Comparison of ENCODE assay signal across 15 cellular contexts in genomic region chr5:8700691-8701090, GRCh38.
DNase-seq lines count a peak whose midpoint lies in the region; ATAC-seq and TF ChIP-seq lines count a peak whose summit lies in the region.
"Had no signal": no experiment of that assay in that cellular context is flagged by ENCODE, and none has a peak within 500 bp of the region (broad histone marks: within the 10 kb centered on the region; RNA-seq: fewer than 3 reads in every experiment).

No MANE protein-coding gene starts in this region.

- H3K4me1 ChIP-seq in IMR-90 (ENCODE audit: control insufficient read depth, insufficient read depth, low read length) (peaks cover 11% of the 10 kb centered on the region), mesenchymal stem cell (ENCODE audit: control insufficient read depth, insufficient read depth, low read depth, low read length) (no peaks in the 10 kb centered on the region), vagina (no peaks in the 10 kb centered on the region)
- H3K4me1 ChIP-seq: A549, Caco-2 had no signal

- H2BK5ac ChIP-seq in IMR-90 (ENCODE audit: low read depth, low read length, poor library complexity, severe bottlenecking) (peak overlapping the region; percentile 28), mesenchymal stem cell (ENCODE audit: low read depth, low read length, poor library complexity, severe bottlenecking) (no peak overlapping the region)

- peak overlapping the region in 1 of 2 experiments; percentile 78; a peak in 1 of 4 replicates for H4K8ac ChIP-seq in IMR-90 (ENCODE audit: low read depth in 2 of 2, low read length in 2 of 2)
- H4K8ac ChIP-seq in mesenchymal stem cell (ENCODE audit: low read length) = no peak overlapping the region

- intact Hi-C loops in IMR-90 (cut with micrococcal nuclease) (no loop called here), vagina (cut with DNase I) (no loop called here)

- peak overlapping the region; percentile 83; the same call in 1 of the 2 replicates for H3K4ac ChIP-seq in IMR-90 (ENCODE audit: low read depth, low read length)
- H3K4ac ChIP-seq in mesenchymal stem cell (ENCODE audit: low read depth in 1 of 2, low read length in 2 of 2) = no peak overlapping the region

- peak overlapping the region; percentile 90 for H3K4me2 ChIP-seq in IMR-90 (ENCODE audit: low read depth, low read length)
- no peak overlapping the region for H3K4me2 ChIP-seq in mesenchymal stem cell (ENCODE audit: low read length, poor library complexity, severe bottlenecking)
- H3K4me2 ChIP-seq: A549, BLaER1, KMS-11 had no signal

- peak overlapping the region; percentile 88; the same call in 1 of the 2 replicates for H3K27ac ChIP-seq in IMR-90 (ENCODE audit: insufficient read depth, low read length)
- no peak overlapping the region for H3K27ac ChIP-seq in mesenchymal stem cell (ENCODE audit: low read length, poor library complexity, severe bottlenecking)
- no peak overlapping the region for H3K27ac ChIP-seq in vagina
- H3K27ac ChIP-seq: A549, BLaER1, KMS-11 had no signal

- H3K9me1 ChIP-seq in IMR-90 (ENCODE audit: insufficient read depth, low read length) = no peaks in the 10 kb centered on the region

- H3K79me1 ChIP-seq in IMR-90 (ENCODE audit: low read depth in 1 of 2, low read length in 2 of 2) (no peaks in the 10 kb centered on the region), mesenchymal stem cell (replicated peaks; ENCODE audit: low read length, poor library complexity, severe bottlenecking) (no peaks in the 10 kb centered on the region)

- TF ChIP-seq POLR2A in IMR-90 (IDR thresholded peaks at IDR 0.05; ENCODE audit: low read depth, low read length) (no peak), vagina (IDR thresholded peaks at IDR 0.05) (no peak)

- no peak overlapping the region for H2BK12ac ChIP-seq in mesenchymal stem cell (ENCODE audit: low read length in 2 of 2)

- no peak overlapping the region for H2AFZ ChIP-seq in IMR-90 (replicated peaks; ENCODE audit: low read length, poor library complexity)
- no peak overlapping the region for H2AFZ ChIP-seq in mesenchymal stem cell (ENCODE audit: low read depth, low read length)

- in situ Hi-C loops in IMR-90 (cut with MboI; ENCODE audit: low sequenced_read_pairs) = no loop called here

- TF ChIP-seq RAD21 in IMR-90 (IDR thresholded peaks at IDR 0.05; ENCODE audit: low read length) = no peak

- no peak overlapping the region; the same call in 1 of the 2 replicates for H3K56ac ChIP-seq in IMR-90 (ENCODE audit: extremely low read depth, insufficient read depth, low read length)

- H3K14ac ChIP-seq in IMR-90 (replicated peaks; ENCODE audit: low read depth, low read length) = 0 out of 2 replicates have a peak overlapping the region, but pooled peaks have one; percentile 18
- no peak overlapping the region for H3K14ac ChIP-seq in mesenchymal stem cell (ENCODE audit: low read length in 2 of 2)

- 86% methylated on average over 1 of the region's 7 CpGs; no CpG with 5 or more reads in 1 of the 2 experiments for WGBS in IMR-90 (ENCODE audit: extremely low coverage in 2 of 2, insufficient read length in 1 of 2), 2 experiments
- 99% methylated on average over 5 of the region's 7 CpGs for WGBS in mesenchymal stem cell

- no TSS peak for BruUV-seq in IMR-90 (replicated peaks; lab: Mats Ljungman, UMichigan)

- no peaks in the 10 kb centered on the region for H4K20me1 ChIP-seq in IMR-90 (ENCODE audit: insufficient read depth, low read length)
- H4K20me1 ChIP-seq: BLaER1 had no signal

- peak overlapping the region; percentile 13; the same call in 1 of the 2 replicates for H3K4me3 ChIP-seq in IMR-90 (ENCODE audit: insufficient read depth, low read depth, low read length)
- no peak overlapping the region for H3K4me3 ChIP-seq in mesenchymal stem cell (ENCODE audit: insufficient read depth in 1 of 2, low read depth in 1 of 2, low read length in 2 of 2)
- no peak overlapping the region for H3K4me3 ChIP-seq in vagina
- H3K4me3 ChIP-seq: A549, BLaER1 had no signal

- peak; percentile 75 for ATAC-seq in IMR-90 (ENCODE audit: low read depth)
- no peak for ATAC-seq in GM19328 (IDR thresholded peaks at IDR 0.05; ENCODE audit: unreplicated experiment)
- ATAC-seq: A549, HCT116 had no signal

- dilution Hi-C loops in IMR-90 (cut with HindIII; ENCODE audit: low sequenced_read_pairs, unreplicated experiment) = no loop called here

- H4K91ac ChIP-seq in IMR-90 (ENCODE audit: insufficient read depth, low read depth, low read length) (peak overlapping the region; percentile 71; the same call in 1 of the 2 replicates), mesenchymal stem cell (ENCODE audit: low read length) (no peak overlapping the region)

- H3K27me3 ChIP-seq in IMR-90 (ENCODE audit: control insufficient read depth, insufficient read depth, low read length) (no peaks in the 10 kb centered on the region), mesenchymal stem cell (ENCODE audit: control insufficient read depth in 1 of 2, insufficient read depth in 1 of 2, low read length in 2 of 2) (no peaks in the 10 kb centered on the region), vagina (no peaks in the 10 kb centered on the region)
- H3K27me3 ChIP-seq: BLaER1 had no signal

- peak overlapping the region; percentile 78; the same call in 1 of the 2 replicates for H4K5ac ChIP-seq in IMR-90 (ENCODE audit: low read depth, low read length)

- TF ChIP-seq CTCF in IMR-90 (conservative IDR thresholded peaks at IDR 0.05; ENCODE audit: low read depth, low read length) (no peak), vagina (IDR thresholded peaks at IDR 0.05) (no peak)

- CTCF ChIA-PET in IMR-90 (lab: Yijun Ruan, JAX) = no interaction called here

- POLR2A ChIA-PET in IMR-90 (lab: Charles Lee; ENCODE audit: unreplicated experiment) = no interaction called here

- no peak overlapping the region for H2BK15ac ChIP-seq in IMR-90 (ENCODE audit: low read depth, low read length)
- H2BK15ac ChIP-seq in mesenchymal stem cell (ENCODE audit: low read depth, poor library complexity, severe bottlenecking) = no peak overlapping the region

- H3K18ac ChIP-seq in IMR-90 (ENCODE audit: low read depth, low read length) (peak overlapping the region; percentile 83; the same call in 1 of the 2 replicates), mesenchymal stem cell (ENCODE audit: low read depth in 1 of 2, low read length in 2 of 2) (peak overlapping the region in 1 of 2 experiments; percentile 52)

- H2BK20ac ChIP-seq in IMR-90 (ENCODE audit: low read depth, low read length) = peak overlapping the region; percentile 55

- H3K9me3 ChIP-seq in IMR-90 (ENCODE audit: control insufficient read depth, insufficient read depth, low read length) (no peaks in the 10 kb centered on the region), mesenchymal stem cell (ENCODE audit: control insufficient read depth, low read length) (no peaks in the 10 kb centered on the region), vagina (no peaks in the 10 kb centered on the region)
- H3K9me3 ChIP-seq: A549, BLaER1, Caco-2 had no signal

- H2BK120ac ChIP-seq in IMR-90 (ENCODE audit: low read depth, low read length) (peak overlapping the region; percentile 94), mesenchymal stem cell (ENCODE audit: low read depth, low read length) (no peak overlapping the region)

- no peaks in the 10 kb centered on the region for H3K36me3 ChIP-seq in IMR-90 (ENCODE audit: control insufficient read depth, insufficient read depth, low read length)
- no peaks in the 10 kb centered on the region for H3K36me3 ChIP-seq in mesenchymal stem cell (ENCODE audit: control insufficient read depth in 1 of 2, insufficient read depth in 2 of 2, low read depth in 1 of 2, low read length in 2 of 2)
- no peaks in the 10 kb centered on the region for H3K36me3 ChIP-seq in vagina
- H3K36me3 ChIP-seq: BLaER1 had no signal

- H2AK9ac ChIP-seq in IMR-90 (replicated peaks; ENCODE audit: low read depth, low read length, poor library complexity) = no peak overlapping the region

- no peak overlapping the region for H2AK5ac ChIP-seq in IMR-90 (ENCODE audit: low read depth, low read length)
- no peak overlapping the region for H2AK5ac ChIP-seq in mesenchymal stem cell (ENCODE audit: low read length, severe bottlenecking)

- 0 out of 2 replicates have a peak overlapping the region, but pooled peaks have one; percentile 10 for H3K23ac ChIP-seq in IMR-90 (ENCODE audit: low read depth, low read length)
- H3K23ac ChIP-seq in mesenchymal stem cell (ENCODE audit: low read length in 2 of 2) = no peak overlapping the region

- DNase-seq in IMR-90 (peak; percentile 36), fibroblast of peridontal ligament (ENCODE audit: extremely low read depth) (peak; percentile 46), mesenchymal stem cell (peak; percentile 78), kidney tubule cell (ENCODE audit: low spot score) (no peak), vagina (ENCODE audit: extremely low spot score in 2 of 2) (no peak), NCI-H1694 (lab: John Stamatoyannopoulos, UW) (no peak)
- DNase-seq: AML-193; Caco-2; CD8-positive, alpha-beta memory T cell; DMS53 had no signal

- H3K9ac ChIP-seq in IMR-90 (ENCODE audit: low read depth, low read length) (no peak overlapping the region), mesenchymal stem cell (ENCODE audit: low read length) (no peak overlapping the region)
- H3K9ac ChIP-seq: BLaER1, KMS-11 had no signal

TF ChIP-seq in IMR-90, 13 proteins besides CTCF, POLR2A, EP300 and RAD21:
- TF ChIP-seq, protein P1, sequence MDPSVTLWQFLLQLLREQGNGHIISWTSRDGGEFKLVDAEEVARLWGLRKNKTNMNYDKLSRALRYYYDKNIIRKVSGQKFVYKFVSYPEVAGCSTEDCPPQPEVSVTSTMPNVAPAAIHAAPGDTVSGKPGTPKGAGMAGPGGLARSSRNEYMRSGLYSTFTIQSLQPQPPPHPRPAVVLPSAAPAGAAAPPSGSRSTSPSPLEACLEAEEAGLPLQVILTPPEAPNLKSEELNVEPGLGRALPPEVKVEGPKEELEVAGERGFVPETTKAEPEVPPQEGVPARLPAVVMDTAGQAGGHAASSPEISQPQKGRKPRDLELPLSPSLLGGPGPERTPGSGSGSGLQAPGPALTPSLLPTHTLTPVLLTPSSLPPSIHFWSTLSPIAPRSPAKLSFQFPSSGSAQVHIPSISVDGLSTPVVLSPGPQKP (IDR thresholded peaks at IDR 0.05; ENCODE audit: borderline replicate concordance, low read depth, low read length) = no peak
- 0 out of 2 replicates have a peak, but pooled peaks have one; percentile 14 for TF ChIP-seq CEBPB (IDR thresholded peaks at IDR 0.05; ENCODE audit: low read depth, low read length)

Comparison
In these comparisons a context has a peak if more than half of its experiments do, and no peak if none do; other contexts are left out.
1. DNase-seq: peak in IMR-90 (single experiment), fibroblast of peridontal ligament (single experiment) and mesenchymal stem cell (single experiment); none in kidney tubule cell (single experiment), vagina (0 of 2) and NCI-H1694 (single experiment).